ENCODE assay signal across 18 cellular contexts in genomic region chr16:2740476-2740875, GRCh38. TPM values are rescaled to one million over a fixed set of nuclear protein-coding genes. Genes with fewer than 3 reads are reported as not detected.
"Had no signal": no experiment of that assay in that cellular context is flagged by ENCODE, and none has a peak within 500 bp of the region (broad histone marks: within the 10 kb centered on the region; RNA-seq: fewer than 3 reads in every experiment).

No MANE protein-coding gene starts in this region.

- H3K27me3 ChIP-seq: vagina had no signal

- H3K36me3 Mint-ChIP-seq: activated CD4-positive, alpha-beta memory T cell treated with anti-CD3 and anti-CD28 coated beads for 36 hours; naive thymus-derived CD8-positive, alpha-beta T cell had no signal

- H3K4me3 ChIP-seq: esophagus squamous epithelium, vagina had no signal

- H3K27ac ChIP-seq: esophagus squamous epithelium, vagina had no signal

- H3K4me3 Mint-ChIP-seq: activated CD4-positive, alpha-beta memory T cell treated with anti-CD3 and anti-CD28 coated beads for 36 hours; activated CD4-positive, alpha-beta T cell treated with anti-CD3 and anti-CD28 coated beads for 36 hours; naive thymus-derived CD8-positive, alpha-beta T cell; stimulated activated naive CD8-positive, alpha-beta T cell treated with anti-CD3 and anti-CD28 coated beads, Interleukin-15, Interleukin-2, amounts not matched to agents 100 ng/mL and 50 ng/mL, for 24 hours had no signal

- H3K27ac Mint-ChIP-seq: activated CD4-positive, alpha-beta memory T cell treated with anti-CD3 and anti-CD28 coated beads for 36 hours; activated CD4-positive, alpha-beta T cell treated with anti-CD3 and anti-CD28 coated beads for 36 hours; progenitor cell of endocrine pancreas; stimulated activated naive CD8-positive, alpha-beta T cell treated with anti-CD3 and anti-CD28 coated beads, Interleukin-15, Interleukin-2, amounts not matched to agents 100 ng/mL and 50 ng/mL, for 24 hours had no signal

- ATAC-seq: activated CD4-positive, alpha-beta T cell treated with anti-CD3 and anti-CD28 coated beads for 36 hours; naive thymus-derived CD8-positive, alpha-beta T cell had no signal

- H3K27me3 Mint-ChIP-seq: activated CD4-positive, alpha-beta memory T cell treated with anti-CD3 and anti-CD28 coated beads for 36 hours; activated CD4-positive, alpha-beta T cell treated with anti-CD3 and anti-CD28 coated beads for 36 hours; progenitor cell of endocrine pancreas; stimulated activated naive CD8-positive, alpha-beta T cell treated with anti-CD3 and anti-CD28 coated beads, Interleukin-15, Interleukin-2, amounts not matched to agents 100 ng/mL and 50 ng/mL, for 24 hours had no signal

- H3K4me1 ChIP-seq: vagina had no signal

- DNase-seq: activated CD4-positive, alpha-beta memory T cell treated with anti-CD3 and anti-CD28 coated beads for 36 hours; activated CD4-positive, alpha-beta T cell treated with anti-CD3 and anti-CD28 coated beads for 36 hours; activated naive CD4-positive, alpha-beta T cell treated with Interleukin-2 at 50 U/mL for 16 hours; activated T-cell treated with anti-CD3 and anti-CD28 coated beads for 4 hours; effector CD8-positive, alpha-beta T cell; esophagus squamous epithelium; naive thymus-derived CD8-positive, alpha-beta T cell; occipital lobe; stimulated activated CD4-positive, alpha-beta T cell treated with anti-CD3 and anti-CD28 coated beads, Interleukin-2, amount 100 ng/mL, for 24 hours; trophoblast cell had no signal

- H3K36me3 ChIP-seq: esophagus squamous epithelium, vagina had no signal

- H3K4me1 Mint-ChIP-seq: activated CD4-positive, alpha-beta T cell treated with anti-CD3 and anti-CD28 coated beads for 36 hours had no signal

- H3K9me3 Mint-ChIP-seq: activated CD4-positive, alpha-beta memory T cell treated with anti-CD3 and anti-CD28 coated beads for 36 hours; naive thymus-derived CD8-positive, alpha-beta T cell; stimulated activated naive CD8-positive, alpha-beta T cell treated with anti-CD3 and anti-CD28 coated beads, Interleukin-15, Interleukin-2, amounts not matched to agents 100 ng/mL and 50 ng/mL, for 24 hours had no signal

- H3K9me3 ChIP-seq: esophagus squamous epithelium, vagina had no signal

RNA-seq across cellular contexts. Expression of gene PRSS33, which starts 46.9 kb away (rescaled TPM):
- total RNA-seq: activated CD4-positive, alpha-beta memory T cell treated with anti-CD3 and anti-CD28 coated beads for 36 hours; activated CD4-positive, alpha-beta T cell treated with anti-CD3 and anti-CD28 coated beads for 36 hours; cerebellum; esophagus squamous epithelium; liver; mesenteric fat pad; naive thymus-derived CD8-positive, alpha-beta T cell; occipital lobe; T-helper 2 cell treated with Interferon-gamma antibody and Interleukin-4, amounts not matched to agents 100 ng/mL and 5 ng/mL, for 36 hours; vagina had no signal
- polyA plus RNA-seq: liver had no signal

RNA-seq across cellular contexts. Expression of gene PRSS41, which starts 57.8 kb away (rescaled TPM):
- total RNA-seq: activated CD4-positive, alpha-beta memory T cell treated with anti-CD3 and anti-CD28 coated beads for 36 hours; activated CD4-positive, alpha-beta T cell treated with anti-CD3 and anti-CD28 coated beads for 36 hours; cerebellum; esophagus squamous epithelium; liver; mesenteric fat pad; naive thymus-derived CD8-positive, alpha-beta T cell; occipital lobe; progenitor cell of endocrine pancreas; T-helper 2 cell treated with Interferon-gamma antibody and Interleukin-4, amounts not matched to agents 100 ng/mL and 5 ng/mL, for 36 hours; temporal lobe; vagina had no signal
- polyA plus RNA-seq: liver; naive thymus-derived CD8-positive, alpha-beta T cell had no signal
